ENCODE assay signal across 11 cellular contexts in the genomic region with DNA sequence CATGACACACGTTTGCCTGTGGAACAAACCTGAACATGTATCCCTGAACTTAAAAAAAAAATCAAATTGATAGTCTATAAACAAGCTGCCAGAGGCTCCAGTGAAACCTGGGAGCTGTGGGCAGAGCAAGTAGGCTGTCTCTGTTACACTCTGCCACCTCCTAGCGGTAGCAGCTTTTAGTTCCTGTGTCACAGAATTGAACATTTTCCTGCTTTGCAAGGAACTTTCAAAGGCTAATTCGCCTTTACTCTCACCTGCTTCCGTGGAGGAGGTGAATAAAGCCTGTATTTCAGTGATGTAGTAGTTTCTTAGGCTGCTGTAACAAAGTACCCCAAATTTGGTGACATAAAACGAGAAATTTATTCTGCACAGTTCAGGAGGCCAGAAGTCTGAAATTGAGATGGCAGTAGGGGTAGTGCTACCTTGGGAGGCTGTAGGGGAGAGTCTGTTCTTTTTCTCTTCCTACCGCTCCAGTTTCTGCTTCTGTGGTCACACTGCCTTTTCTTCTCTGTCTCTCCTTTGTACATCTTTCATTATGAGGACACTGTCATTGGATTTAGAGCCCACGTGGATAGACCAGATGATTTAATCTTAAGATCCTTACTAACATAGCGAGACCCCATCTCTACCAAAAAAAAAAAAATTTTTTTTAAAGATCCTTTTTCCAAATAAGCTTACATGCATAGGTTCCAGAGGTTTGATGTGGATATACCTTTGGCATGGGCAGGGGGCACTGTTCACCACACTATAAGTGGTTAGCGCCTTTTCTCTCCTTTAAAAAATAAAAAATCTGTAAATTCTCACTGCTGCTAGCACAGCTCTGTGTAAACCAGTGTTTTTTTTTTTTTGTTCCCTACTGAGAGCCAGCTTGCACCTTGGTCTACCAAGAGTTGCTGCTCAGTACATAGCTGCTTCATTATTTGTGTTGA. TPM values are rescaled to one million over a fixed set of nuclear protein-coding genes. Genes with fewer than 3 reads are reported as not detected.
DNase-seq lines count a peak whose midpoint lies in the region; ATAC-seq, FAIRE-seq and TF ChIP-seq lines count a peak whose summit lies in the region.
"Had no signal": no experiment of that assay in that cellular context is flagged by ENCODE, and none has a peak within 500 bp of the region (broad histone marks: within the 10 kb centered on the region; RNA-seq: fewer than 3 reads in every experiment).

No MANE protein-coding gene starts in this region.

- FAIRE-seq in bronchial epithelial cell (lab: Jason Lieb, UNC) = no peak
- FAIRE-seq in pancreas (lab: Jason Lieb, UNC) = no peak

- H3K4me3 ChIP-seq in LNCaP clone FGC (ENCODE audit: low read depth, low read length) (no peak overlapping the region), bronchial epithelial cell (ENCODE audit: low read depth, low read length) (no peak overlapping the region), pancreas (no peak overlapping the region)
- H3K4me3 ChIP-seq: gastroesophageal sphincter had no signal

- DNase-seq in NCI-H1417 (lab: John Stamatoyannopoulos, UW) (peak in 2 of 3 experiments; percentile 15 to 26), NCI-H1417 treated with DMSO at 0.1 percent for 48 hours (lab: John Stamatoyannopoulos, UW) (no peak), LNCaP clone FGC (ENCODE audit: low read depth) (no peak), bronchial epithelial cell (ENCODE audit: low read depth) (peak; percentile 34), pancreas (peak in 3 of 6 donors; percentile 27 to 37 (median 34)), HK-2 (ENCODE audit: unreplicated experiment) (no peak)
- no peak for DNase-seq in stimulated activated naive CD8-positive, alpha-beta T cell treated with anti-CD3 and anti-CD28 coated beads, Interleukin-15, amount 100 ng/mL, for 72 hours
- DNase-seq: activated CD8-positive, alpha-beta memory T cell treated with anti-CD3 and anti-CD28 coated beads, Interleukin-2, amount 10 ng/mL, durations not matched to agents 7 days and 5 days; NCI-H187 had no signal

- H3K4me1 Mint-ChIP-seq in stimulated activated naive CD8-positive, alpha-beta T cell treated with anti-CD3 and anti-CD28 coated beads, Interleukin-15, amount 100 ng/mL, for 72 hours = peaks cover 41% of the 10 kb centered on the region

- TF ChIP-seq CTCF in LNCaP clone FGC (IDR thresholded peaks at IDR 0.05; ENCODE audit: control insufficient read depth, extremely low read depth, insufficient read depth) = peak; percentile 73
- TF ChIP-seq CTCF in bronchial epithelial cell (IDR thresholded peaks at IDR 0.05; ENCODE audit: insufficient read depth, low read length, severe bottlenecking) = peak; percentile 52
- TF ChIP-seq CTCF in pancreas (IDR thresholded peaks at IDR 0.05) = peak in 2 of 4 donors; percentile 19

- H3K27ac ChIP-seq in pancreas = no peak overlapping the region
- H3K27ac ChIP-seq: gastroesophageal sphincter had no signal

- H3K4me3 Mint-ChIP-seq in stimulated activated naive CD8-positive, alpha-beta T cell treated with anti-CD3 and anti-CD28 coated beads, Interleukin-15, amount 100 ng/mL, for 72 hours = no peak overlapping the region
- H3K4me3 Mint-ChIP-seq: activated CD8-positive, alpha-beta memory T cell treated with anti-CD3 and anti-CD28 coated beads, Interleukin-2, amount 10 ng/mL, durations not matched to agents 7 days and 5 days had no signal

- no peaks in the 10 kb centered on the region for H3K27me3 Mint-ChIP-seq in stimulated activated naive CD8-positive, alpha-beta T cell treated with anti-CD3 and anti-CD28 coated beads, Interleukin-15, amount 100 ng/mL, for 72 hours
- H3K27me3 Mint-ChIP-seq: activated CD8-positive, alpha-beta memory T cell treated with anti-CD3 and anti-CD28 coated beads, Interleukin-2, amount 10 ng/mL, durations not matched to agents 7 days and 5 days had no signal

- no peak overlapping the region for H3K27ac Mint-ChIP-seq in stimulated activated naive CD8-positive, alpha-beta T cell treated with anti-CD3 and anti-CD28 coated beads, Interleukin-15, amount 100 ng/mL, for 72 hours

- intact Hi-C loops in pancreas (cut with DNase I) = no loop called here

- no peaks in the 10 kb centered on the region for H3K9me3 ChIP-seq in pancreas
- H3K9me3 ChIP-seq: gastroesophageal sphincter had no signal

- ATAC-seq in pancreas (peak; percentile 46 to 84 (median 74)), GM21723 (IDR thresholded peaks at IDR 0.05; ENCODE audit: unreplicated experiment) (no peak)
- no peak for ATAC-seq in stimulated activated naive CD8-positive, alpha-beta T cell treated with anti-CD3 and anti-CD28 coated beads, Interleukin-15, amount 100 ng/mL, for 72 hours
- ATAC-seq: activated CD8-positive, alpha-beta memory T cell treated with anti-CD3 and anti-CD28 coated beads, Interleukin-2, amount 10 ng/mL, durations not matched to agents 7 days and 5 days; gastroesophageal sphincter had no signal

- H3K36me3 ChIP-seq in bronchial epithelial cell (ENCODE audit: control insufficient read depth, insufficient read depth, low read length) (peaks cover 17% of the 10 kb centered on the region), pancreas (peaks cover 0 to 3% (median 0%) of the 10 kb centered on the region in 3 donors)

- H3K27me3 ChIP-seq in bronchial epithelial cell (ENCODE audit: control insufficient read depth, insufficient read depth, low read length) = no peaks in the 10 kb centered on the region
- H3K27me3 ChIP-seq in pancreas = no peaks in the 10 kb centered on the region
- H3K27me3 ChIP-seq: gastroesophageal sphincter had no signal

- WGBS in pancreas, 2 donors = 67 to 69% methylated on average over 9 of the region's 9 CpGs

- H3K4me1 ChIP-seq in pancreas = no peaks in the 10 kb centered on the region

- no peaks in the 10 kb centered on the region for H3K9me3 Mint-ChIP-seq in stimulated activated naive CD8-positive, alpha-beta T cell treated with anti-CD3 and anti-CD28 coated beads, Interleukin-15, amount 100 ng/mL, for 72 hours

RNA-seq across cellular contexts. Expression of a gene that starts 25.3 kb away (rescaled TPM):
- total RNA-seq in bronchial epithelial cell = 59.8 and 87.4 TPM in 2 replicates
- 10 to 100 TPM; 12.1 to 14.9 (median 12.7) TPM for total RNA-seq in pancreas
- polyA plus RNA-seq in pancreas = 1 to 10 TPM; 3.1 to 7.1 TPM

Comparison
In these comparisons a context has a peak if more than half of its experiments do, and no peak if none do; other contexts are left out.
1. DNase-seq: peak in NCI-H1417 (2 of 3) and bronchial epithelial cell (single experiment); none in NCI-H1417 treated with DMSO at 0.1 percent for 48 hours (single experiment), LNCaP clone FGC (single experiment), stimulated activated naive CD8-positive, alpha-beta T cell treated with anti-CD3 and anti-CD28 coated beads, Interleukin-15, amount 100 ng/mL, for 72 hours (0 of 2) and HK-2 (single experiment).
2. ATAC-seq: peak in pancreas (4 of 4); none in GM21723 (single experiment) and stimulated activated naive CD8-positive, alpha-beta T cell treated with anti-CD3 and anti-CD28 coated beads, Interleukin-15, amount 100 ng/mL, for 72 hours (single experiment).